ENCODE assay signal across 11 cellular contexts in genomic region chr5:142063376-142063775, GRCh38. TPM values are rescaled to one million over a fixed set of nuclear protein-coding genes. Genes with fewer than 3 reads are reported as not detected.
DNase-seq lines count a peak whose midpoint lies in the region; ATAC-seq, FAIRE-seq and TF ChIP-seq lines count a peak whose summit lies in the region.
"Had no signal": no experiment of that assay in that cellular context is flagged by ENCODE, and none has a peak within 500 bp of the region (broad histone marks: within the 10 kb centered on the region; RNA-seq: fewer than 3 reads in every experiment).

No MANE protein-coding gene starts in this region.

- H3K27ac Mint-ChIP-seq in naive thymus-derived CD8-positive, alpha-beta T cell = peak overlapping the region in 9 of 10 donors; percentile 35 to 94 (median 85)
- H3K27ac Mint-ChIP-seq: CD4-positive, alpha-beta T cell had no signal

- H3K9ac ChIP-seq in HepG2 (ENCODE audit: insufficient read depth, low read depth, low read length) = no peak overlapping the region

- no peaks in the 10 kb centered on the region for H4K20me1 ChIP-seq in HepG2 (ENCODE audit: insufficient read depth, low read length)

- peaks cover 12% of the 10 kb centered on the region; the same call in 1 of the 2 replicates for H3K4me1 ChIP-seq in HepG2 (ENCODE audit: insufficient read depth, low read length)
- no peaks in the 10 kb centered on the region for H3K4me1 ChIP-seq in right lobe of liver
- peaks cover 0 to 52% (median 17%) of the 10 kb centered on the region in 4 donors for H3K4me1 ChIP-seq in tibial nerve
- H3K4me1 ChIP-seq in suprapubic skin = peaks cover 6% of the 10 kb centered on the region
- no peaks in the 10 kb centered on the region for H3K4me1 ChIP-seq in mucosa of descending colon (ENCODE audit: low read depth)

- intact Hi-C loops in HepG2 (cut with micrococcal nuclease; ENCODE audit: unreplicated experiment) (no loop called here), right lobe of liver (cut with DNase I) (no loop called here), mucosa of descending colon (cut with DNase I, micrococcal nuclease) (no loop called here)

- no peak overlapping the region for H2AFZ ChIP-seq in HepG2 (ENCODE audit: low read length)

- FAIRE-seq in HepG2 (lab: Jason Lieb, UNC) = no peak

- no peaks in the 10 kb centered on the region for H3K36me3 Mint-ChIP-seq in naive thymus-derived CD8-positive, alpha-beta T cell

- H3K9me3 Mint-ChIP-seq in naive thymus-derived CD8-positive, alpha-beta T cell = no peaks in the 10 kb centered on the region
- H3K9me3 Mint-ChIP-seq: CD4-positive, alpha-beta T cell had no signal

- CTCF ChIA-PET in HepG2 (lab: Yijun Ruan, JAX; ENCODE audit: low intra/inter-chr PET ratio, low total read pairs) = no interaction called here

- TF ChIP-seq RAD21 in HepG2 (CRISPR knock-in tag; IDR thresholded peaks at IDR 0.05) = no peak

- TF ChIP-seq POLR2A in HepG2 (IDR thresholded peaks at IDR 0.05; ENCODE audit: insufficient read depth in 1 of 2, low read depth in 2 of 2, low read length in 2 of 2) = no peak
- no peak for TF ChIP-seq POLR2A in right lobe of liver (IDR thresholded peaks at IDR 0.05)
- TF ChIP-seq POLR2A in tibial nerve (IDR thresholded peaks at IDR 0.05) = no peak
- no peak for TF ChIP-seq POLR2A in suprapubic skin (IDR thresholded peaks at IDR 0.05)

- H3K9me3 ChIP-seq in HepG2 (ENCODE audit: low read length) (no peaks in the 10 kb centered on the region), right lobe of liver (no peaks in the 10 kb centered on the region), tibial nerve (no peaks in the 10 kb centered on the region), suprapubic skin (no peaks in the 10 kb centered on the region), mucosa of descending colon (no peaks in the 10 kb centered on the region)

- H3K36me3 ChIP-seq in HepG2 (replicated peaks in 1 of 2; ENCODE audit: control insufficient read depth in 1 of 2, insufficient read depth in 2 of 2, low read length in 2 of 2) (no peaks in the 10 kb centered on the region), right lobe of liver (no peaks in the 10 kb centered on the region), tibial nerve (no peaks in the 10 kb centered on the region), suprapubic skin (no peaks in the 10 kb centered on the region), mucosa of descending colon (ENCODE audit: low read depth) (no peaks in the 10 kb centered on the region)

- H3K4me1 Mint-ChIP-seq in naive thymus-derived CD8-positive, alpha-beta T cell = peaks cover 14 to 25% (median 21%) of the 10 kb centered on the region in 4 donors

- H3K4me3 ChIP-seq in HepG2 (replicated peaks in 1 of 3; ENCODE audit: insufficient read depth in 1 of 3, low read depth in 2 of 3, low read length in 3 of 3) (no peak overlapping the region), right lobe of liver (no peak overlapping the region), tibial nerve (peak overlapping the region in 1 of 4 donors; percentile 17), suprapubic skin (no peak overlapping the region), mucosa of descending colon (no peak overlapping the region)

- peaks cover 0 to 2% (median 0%) of the 10 kb centered on the region in 5 donors for H3K27me3 Mint-ChIP-seq in naive thymus-derived CD8-positive, alpha-beta T cell
- H3K27me3 Mint-ChIP-seq: CD4-positive, alpha-beta T cell had no signal

- no TSS peak for BruUV-seq in HepG2 (replicated peaks; lab: Mats Ljungman, UMichigan)

- H3K27ac ChIP-seq in HepG2 (ENCODE audit: extremely low read length, insufficient read depth, low read length) = no peak overlapping the region
- no peak overlapping the region for H3K27ac ChIP-seq in right lobe of liver
- peak overlapping the region; percentile 98 for H3K27ac ChIP-seq in caudate nucleus (ENCODE audit: low read depth, low read length)
- H3K27ac ChIP-seq in tibial nerve = peak overlapping the region; percentile 28 to 93 (median 70)
- H3K27ac ChIP-seq in suprapubic skin = no peak overlapping the region

- TF ChIP-seq CTCF in HepG2 (CRISPR knock-in tag; IDR thresholded peaks at IDR 0.05) = no peak
- no peak for TF ChIP-seq CTCF in right lobe of liver (IDR thresholded peaks at IDR 0.05)
- no peak for TF ChIP-seq CTCF in tibial nerve (IDR thresholded peaks at IDR 0.05)
- no peak for TF ChIP-seq CTCF in suprapubic skin (IDR thresholded peaks at IDR 0.05)
- TF ChIP-seq CTCF in mucosa of descending colon (IDR thresholded peaks at IDR 0.05) = no peak

- DNase-seq in HepG2 (ENCODE audit: low spot score) (no peak), right lobe of liver (no peak), caudate nucleus (lab: John Stamatoyannopoulos, UW) (no peak), tibial nerve (ENCODE audit: low spot score in 2 of 2) (no peak), activated T-cell treated with anti-CD3 and anti-CD28 coated beads for 4 hours (no peak), suprapubic skin (ENCODE audit: low spot score in 2 of 2) (no peak), mucosa of descending colon (no peak)
- no peak for DNase-seq in naive thymus-derived CD8-positive, alpha-beta T cell
- DNase-seq: KG1; stimulated activated CD4-positive, alpha-beta T cell treated with anti-CD3 and anti-CD28 coated beads, Interleukin-2, amount 100 ng/mL, for 48 hours had no signal

- peak overlapping the region; percentile 16; the same call in 1 of the 2 replicates for H3K4me2 ChIP-seq in HepG2 (ENCODE audit: low read depth, low read length)

- H3K4me3 Mint-ChIP-seq in naive thymus-derived CD8-positive, alpha-beta T cell = peak overlapping the region; percentile 57 to 86 (median 76)
- H3K4me3 Mint-ChIP-seq: CD4-positive, alpha-beta T cell had no signal

- TF ChIP-seq EP300 in HepG2 (IDR thresholded peaks at IDR 0.05; ENCODE audit: low read depth in 2 of 2, low read length in 2 of 2) (no peak), HepG2 (CRISPR knock-in tag; IDR thresholded peaks at IDR 0.05; ENCODE audit: borderline replicate concordance) (no peak), tibial nerve (IDR thresholded peaks at IDR 0.05) (no peak), suprapubic skin (IDR thresholded peaks at IDR 0.05) (no peak)

- no peaks in the 10 kb centered on the region for H3K79me2 ChIP-seq in HepG2 (ENCODE audit: insufficient read depth, low read length)

- 33% methylated on average over 4 of the region's 4 CpGs for whole genome bisulfite sequencing in HepG2 (ENCODE audit: low lambda C conversion rate)
- WGBS in right lobe of liver (ENCODE audit: insufficient coverage, low coverage, low lambda C conversion rate, missing lambda C conversion rate) = 57% methylated on average over 4 of the region's 4 CpGs
- 40 to 55% methylated on average over 4 of the region's 4 CpGs for WGBS in tibial nerve, 2 donors
- WGBS in suprapubic skin = 66% methylated on average over 4 of the region's 4 CpGs

- POLR2A ChIA-PET in HepG2 (lab: Yijun Ruan, JAX) = interaction anchor here (1.1 kb wide), 1 partner anchor 51 kb away, joined by 3 read pairs; the partner anchor contains the start of gene GNPDA1
- POLR2A ChIA-PET in naive thymus-derived CD8-positive, alpha-beta T cell (lab: Charles Lee) = interaction anchor here (0.6 to 3.1 kb wide), 7 partner anchors 8 to 45 kb away, joined by 3 to 22 read pairs (median 4); partner anchors contain the start of gene NDFIP1

- in situ Hi-C loops in HepG2 (cut with HindIII; ENCODE audit: extremely low pct_ligation_motif_present, low pct_unique_long_range_greater_than_20kb) = no loop called here

- ATAC-seq in HepG2 (no peak), right lobe of liver (no peak), mucosa of descending colon (no peak)
- peak; percentile 8 to 40 for ATAC-seq in naive thymus-derived CD8-positive, alpha-beta T cell

- H3K27me3 ChIP-seq in HepG2 (ENCODE audit: control insufficient read depth in 1 of 2, insufficient read depth in 2 of 2, low read length in 2 of 2) (peaks cover 0 to 10% of the 10 kb centered on the region in 2 experiments; a peak in 2 of 5 replicates), right lobe of liver (no peaks in the 10 kb centered on the region), tibial nerve (no peaks in the 10 kb centered on the region), suprapubic skin (no peaks in the 10 kb centered on the region)

RNA-seq across cellular contexts. Expression of gene NDFIP1, which starts 45.2 kb away (rescaled TPM):
- 11.9 and 15.7 TPM in 2 replicates for total RNA-seq in HepG2 (2016; rRNA removed; fragmentation: Illumina TruSeq; extraction: Trizol)
- total RNA-seq in HepG2 (2016; cell fraction: cytosol; rRNA removed; fragmentation: Illumina TruSeq; extraction: Trizol; ENCODE audit: low read depth) = 3.2 and 4.3 TPM in 2 replicates
- total RNA-seq in HepG2 (2016; cell fraction: insoluble cytoplasmic fraction; rRNA removed; fragmentation: Illumina TruSeq; extraction: Trizol) = 11.6 and 16.8 TPM in 2 replicates
- 7.2 and 8.1 TPM in 2 replicates for total RNA-seq in HepG2 (2016; cell fraction: membrane; rRNA removed; fragmentation: Illumina TruSeq; extraction: Trizol)
- 14.9 and 18.8 TPM in 2 replicates for total RNA-seq in HepG2 (2016; cell fraction: nucleus; rRNA removed; fragmentation: Illumina TruSeq; extraction: Trizol)
- polyA plus RNA-seq in HepG2 (2011; rRNA removed) = 9.5 and 12.4 TPM in 2 replicates
- polyA plus RNA-seq in HepG2 (2011; cell fraction: cytosol; rRNA removed) = 9.0 and 9.5 TPM in 2 replicates
- 4.3 and 4.9 TPM in 2 replicates for polyA plus RNA-seq in HepG2 (2011; cell fraction: nucleus; rRNA removed)
- polyA plus RNA-seq in HepG2 (2012) = 19.8 and 22.3 TPM in 2 replicates
- 3.2 TPM in 2 replicates for polyA plus RNA-seq in HepG2 (2016; cell fraction: cytosol; fragmentation: Illumina TruSeq; extraction: Trizol; ENCODE audit: low read depth)
- polyA plus RNA-seq in HepG2 (2016; cell fraction: insoluble cytoplasmic fraction; fragmentation: Illumina TruSeq; extraction: Trizol; ENCODE audit: low read depth) = 16.7 and 17.6 TPM in 2 replicates
- polyA plus RNA-seq in HepG2 (2016; cell fraction: membrane; fragmentation: Illumina TruSeq; extraction: Trizol; ENCODE audit: low read depth) = 6.9 and 7.0 TPM in 2 replicates
- polyA plus RNA-seq in HepG2 (2016; cell fraction: nucleus; fragmentation: Illumina TruSeq; extraction: Trizol; ENCODE audit: insufficient read depth, low read depth) = 25.9 and 28.4 TPM in 2 replicates
- 9.6 and 10.1 TPM in 2 replicates for polyA minus RNA-seq in HepG2 (2011; rRNA and poly(A)+ RNA removed; ENCODE audit: low replicate concordance)
- polyA minus RNA-seq in HepG2 (2011; cell fraction: cytosol; rRNA and poly(A)+ RNA removed) = 15.8 and 18.5 TPM in 2 replicates
- polyA minus RNA-seq in HepG2 (2011; cell fraction: nucleus; rRNA and poly(A)+ RNA removed) = 14.2 and 14.9 TPM in 2 replicates
- total RNA-seq in right lobe of liver = 10 to 100 TPM; 50.4 to 61.1 (median 57.1) TPM
- total RNA-seq in naive thymus-derived CD8-positive, alpha-beta T cell = 100 to 1,000 TPM; 123 to 125 TPM
- 100 to 1,000 TPM; 102 to 144 (median 127) TPM for polyA plus RNA-seq in naive thymus-derived CD8-positive, alpha-beta T cell
- total RNA-seq in tibial nerve = 100 to 1,000 TPM in 2 of 4 donors, 10 to 100 TPM in 2; 96.1 to 172 (median 107) TPM
- total RNA-seq in suprapubic skin = 100 to 1,000 TPM in 1 of 4 donors, 10 to 100 TPM in 3; 57.8 to 116 (median 75.7) TPM
- total RNA-seq in mucosa of descending colon = 10 to 100 TPM; 45.7 to 53.2 (median 49.4) TPM

RNA-seq across cellular contexts. Expression of gene GNPDA1, which starts 50.5 kb away (rescaled TPM):
- total RNA-seq in HepG2 (2016; rRNA removed; fragmentation: Illumina TruSeq; extraction: Trizol) = 54.1 and 74.9 TPM in 2 replicates
- total RNA-seq in HepG2 (2016; cell fraction: cytosol; rRNA removed; fragmentation: Illumina TruSeq; extraction: Trizol; ENCODE audit: low read depth) = 12.0 TPM in 2 replicates
- 54.7 and 81.4 TPM in 2 replicates for total RNA-seq in HepG2 (2016; cell fraction: insoluble cytoplasmic fraction; rRNA removed; fragmentation: Illumina TruSeq; extraction: Trizol)
- 35.9 and 36.6 TPM in 2 replicates for total RNA-seq in HepG2 (2016; cell fraction: membrane; rRNA removed; fragmentation: Illumina TruSeq; extraction: Trizol)
- total RNA-seq in HepG2 (2016; cell fraction: nucleus; rRNA removed; fragmentation: Illumina TruSeq; extraction: Trizol) = 23.2 and 24.6 TPM in 2 replicates
- 6.0 and 6.1 TPM in 2 replicates for polyA plus RNA-seq in HepG2 (2011; rRNA removed)
- polyA plus RNA-seq in HepG2 (2011; cell fraction: cytosol; rRNA removed) = 9.3 and 10.6 TPM in 2 replicates
- 10.6 and 11.6 TPM in 2 replicates for polyA plus RNA-seq in HepG2 (2011; cell fraction: nucleus; rRNA removed)
- 23.3 and 24.2 TPM in 2 replicates for polyA plus RNA-seq in HepG2 (2012)
- 11.3 and 13.9 TPM in 2 replicates for polyA plus RNA-seq in HepG2 (2016; cell fraction: cytosol; fragmentation: Illumina TruSeq; extraction: Trizol; ENCODE audit: low read depth)
- polyA plus RNA-seq in HepG2 (2016; cell fraction: insoluble cytoplasmic fraction; fragmentation: Illumina TruSeq; extraction: Trizol; ENCODE audit: low read depth) = 76.4 and 81.8 TPM in 2 replicates
- polyA plus RNA-seq in HepG2 (2016; cell fraction: membrane; fragmentation: Illumina TruSeq; extraction: Trizol; ENCODE audit: low read depth) = 25.0 and 27.1 TPM in 2 replicates
- polyA plus RNA-seq in HepG2 (2016; cell fraction: nucleus; fragmentation: Illumina TruSeq; extraction: Trizol; ENCODE audit: insufficient read depth, low read depth) = 37.8 and 39.9 TPM in 2 replicates
- 8.0 and 21.3 TPM in 2 replicates for polyA minus RNA-seq in HepG2 (2011; rRNA and poly(A)+ RNA removed; ENCODE audit: low replicate concordance)
- 8.3 and 13.9 TPM in 2 replicates for polyA minus RNA-seq in HepG2 (2011; cell fraction: cytosol; rRNA and poly(A)+ RNA removed)
- polyA minus RNA-seq in HepG2 (2011; cell fraction: nucleus; rRNA and poly(A)+ RNA removed) = 9.8 and 11.8 TPM in 2 replicates
- total RNA-seq in right lobe of liver = 10 to 100 TPM in 4 of 6 experiments, 1 to 10 TPM in 2; 6.3 to 22.1 (median 14.9) TPM
- 10 to 100 TPM; 27.3 to 29.4 TPM for total RNA-seq in naive thymus-derived CD8-positive, alpha-beta T cell
- 10 to 100 TPM; 40.9 to 51.0 (median 43.9) TPM for polyA plus RNA-seq in naive thymus-derived CD8-positive, alpha-beta T cell
- 10 to 100 TPM; 14.0 to 29.7 (median 16.3) TPM for total RNA-seq in tibial nerve
- 10 to 100 TPM; 15.0 to 34.4 (median 24.3) TPM for total RNA-seq in suprapubic skin
- 10 to 100 TPM in 2 of 3 donors, 1 to 10 TPM in 1; 10.0 to 29.4 (median 25.3) TPM for total RNA-seq in mucosa of descending colon

Comparison
In these comparisons a context has a peak if more than half of its experiments do, and no peak if none do; other contexts are left out.
1. ATAC-seq: peak in naive thymus-derived CD8-positive, alpha-beta T cell (2 of 2); none in HepG2 (single experiment), right lobe of liver (0 of 4) and mucosa of descending colon (single experiment).
2. H3K27ac ChIP-seq: peak in caudate nucleus (single experiment) and tibial nerve (4 of 4); none in HepG2 (single experiment), right lobe of liver (0 of 3) and suprapubic skin (single experiment).